Comparison of ENCODE assay signal across 21 cellular contexts in genomic region chr12:80846930-80847329, GRCh38.
DNase-seq lines count a peak whose midpoint lies in the region; FAIRE-seq lines count a peak whose summit lies in the region.
"Had no signal": no experiment of that assay in that cellular context is flagged by ENCODE, and none has a peak within 500 bp of the region (broad histone marks: within the 10 kb centered on the region; RNA-seq: fewer than 3 reads in every experiment).

No MANE protein-coding gene starts in this region.

- H3K4me2 ChIP-seq in mesendoderm (ENCODE audit: low read length): no peak overlapping the region
- no peak overlapping the region for H3K4me2 ChIP-seq in Karpas-422 (ENCODE audit: low read depth, low read length, poor library complexity, severe bottlenecking)
- H3K4me2 ChIP-seq: KMS-11 had no signal

- H3K27ac ChIP-seq in mesendoderm (ENCODE audit: low read depth, low read length): no peak overlapping the region
- no peak overlapping the region for H3K27ac ChIP-seq in Karpas-422 (ENCODE audit: low read length)
- H3K27ac ChIP-seq: 22Rv1, body of pancreas, KMS-11, suprapubic skin had no signal

- H4K8ac ChIP-seq in mesendoderm (ENCODE audit: low read depth, low read length): no peak overlapping the region

- H3K36me3 ChIP-seq in mesendoderm (ENCODE audit: control insufficient read depth, insufficient read depth, low read length) (no peaks in the 10 kb centered on the region), Karpas-422 (ENCODE audit: insufficient read depth, low read length) (no peaks in the 10 kb centered on the region)
- H3K36me3 ChIP-seq: suprapubic skin had no signal

- H3K9me3 ChIP-seq in Karpas-422 (ENCODE audit: low read length): no peaks in the 10 kb centered on the region
- H3K9me3 ChIP-seq: body of pancreas, suprapubic skin had no signal

- peak; percentile 34 for DNase-seq in NCI-H1092 treated with DMSO at 0.1 percent for 48 hours (lab: John Stamatoyannopoulos, UW)
- no peak for DNase-seq in NCI-H1092 (lab: John Stamatoyannopoulos, UW)
- peak; percentile 61 for DNase-seq in NCI-H187 treated with DMSO at 0.1 percent for 48 hours (lab: John Stamatoyannopoulos, UW)
- peak; percentile 86 for DNase-seq in NCI-H748 treated with DMSO at 0.1 percent for 48 hours (lab: John Stamatoyannopoulos, UW)
- peak; percentile 39 for DNase-seq in mesendoderm
- no peak for DNase-seq in GM19238 (ENCODE audit: insufficient read length, low spot score)
- DNase-seq in Karpas-422: no peak
- DNase-seq in HTR-8/SVneo (ENCODE audit: insufficient read length, low spot score): no peak
- DNase-seq: activated CD4-positive, alpha-beta T cell treated with anti-CD3 and anti-CD28 coated beads, Interleukin-2, amount 10 ng/mL, durations not matched to agents 24 days and 14 days; activated naive CD8-positive, alpha-beta T cell treated with anti-CD3 and anti-CD28 coated beads for 36 hours; AML-193; body of pancreas; effector memory CD8-positive, alpha-beta T cell; head of caudate nucleus; MV-4-11; OCI-M1; posterior cingulate gyrus had no signal

- H3K4me1 ChIP-seq in mesendoderm (ENCODE audit: control insufficient read depth, low read depth, low read length) (peaks cover 10% of the 10 kb centered on the region), Karpas-422 (ENCODE audit: low read length) (no peaks in the 10 kb centered on the region)
- H3K4me1 ChIP-seq: body of pancreas, suprapubic skin had no signal

- H2BK120ac ChIP-seq in mesendoderm (ENCODE audit: low read depth, low read length): no peak overlapping the region

- H3K23ac ChIP-seq in mesendoderm (ENCODE audit: low read length): no peak overlapping the region

- no peaks in the 10 kb centered on the region for H4K20me1 ChIP-seq in Karpas-422 (ENCODE audit: insufficient read depth, low read depth, low read length)

- no peaks in the 10 kb centered on the region for H3K79me1 ChIP-seq in mesendoderm (ENCODE audit: low read length)

- H3K4me3 ChIP-seq in mesendoderm (ENCODE audit: low read length) (no peak overlapping the region), Karpas-422 (ENCODE audit: low read length) (no peak overlapping the region)
- H3K4me3 ChIP-seq: body of pancreas, suprapubic skin had no signal

- H4K5ac ChIP-seq in mesendoderm (ENCODE audit: low read length): no peak overlapping the region

- H3K18ac ChIP-seq in mesendoderm (ENCODE audit: low read length): no peak overlapping the region

- no peaks in the 10 kb centered on the region for H3K27me3 ChIP-seq in mesendoderm (ENCODE audit: insufficient read depth, low read length, poor library complexity)
- H3K27me3 ChIP-seq in Karpas-422 (ENCODE audit: low read length): no peaks in the 10 kb centered on the region
- H3K27me3 ChIP-seq: body of pancreas, suprapubic skin had no signal

- H3K9me2 ChIP-seq in Karpas-422 (replicated peaks; ENCODE audit: insufficient read depth, low read length): no peaks in the 10 kb centered on the region

- no peaks in the 10 kb centered on the region for H3K79me2 ChIP-seq in mesendoderm (ENCODE audit: control insufficient read depth, insufficient read depth, low read length)
- no peaks in the 10 kb centered on the region for H3K79me2 ChIP-seq in Karpas-422 (ENCODE audit: low read length)

- H2BK15ac ChIP-seq in mesendoderm (replicated peaks; ENCODE audit: low read depth): no peak overlapping the region

- H3K9ac ChIP-seq in mesendoderm (ENCODE audit: low read length) (no peak overlapping the region), Karpas-422 (ENCODE audit: low read length) (no peak overlapping the region)
- H3K9ac ChIP-seq: KMS-11 had no signal

- no peak overlapping the region for H3K56ac ChIP-seq in mesendoderm (ENCODE audit: low read length)

- H3K4ac ChIP-seq in mesendoderm (ENCODE audit: low read depth, low read length): no peak overlapping the region

- H2AFZ ChIP-seq in Karpas-422 (ENCODE audit: low read length): no peak overlapping the region

- WGBS in mesendoderm (ENCODE audit: extremely low coverage, insufficient coverage, low lambda C conversion rate): no CpG with 5 or more reads among the region's 2 CpGs

- H2AK5ac ChIP-seq in mesendoderm (ENCODE audit: low read length): no peak overlapping the region

- H2BK5ac ChIP-seq in mesendoderm (ENCODE audit: low read length): no peak overlapping the region

- no peak for FAIRE-seq in HTR-8/SVneo (lab: Jason Lieb, UNC)
- FAIRE-seq: urothelium cell line had no signal

Comparison
In these comparisons a context has a peak if more than half of its experiments do, and no peak if none do; other contexts are left out.
1. DNase-seq: peak in NCI-H1092 treated with DMSO at 0.1 percent for 48 hours (single experiment), NCI-H187 treated with DMSO at 0.1 percent for 48 hours (single experiment), NCI-H748 treated with DMSO at 0.1 percent for 48 hours (single experiment) and mesendoderm (single experiment); none in NCI-H1092 (single experiment), GM19238 (single experiment), Karpas-422 (single experiment) and HTR-8/SVneo (single experiment).